In the genomic region with DNA sequence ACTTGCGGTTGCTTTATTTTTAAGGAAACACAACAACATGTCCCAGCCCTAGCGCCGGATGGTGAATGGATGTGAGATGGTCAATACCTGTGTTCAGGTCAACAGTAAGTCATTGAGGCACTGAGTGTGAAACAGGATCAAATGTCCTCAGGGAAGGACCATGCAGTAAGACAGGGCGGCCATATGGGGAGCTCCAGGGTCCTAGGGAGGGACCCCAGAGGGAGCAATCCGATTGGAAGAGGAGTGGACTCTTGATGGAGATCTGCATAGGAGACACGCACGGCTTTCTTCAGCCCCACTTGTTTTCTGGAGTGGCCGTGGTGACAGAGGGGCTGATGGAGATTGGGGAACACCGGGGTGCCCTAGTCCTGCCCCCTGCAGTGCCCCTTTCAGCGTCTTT, we compare ENCODE assay signal across 1 cellular context.
TF ChIP-seq lines count a peak whose summit lies in the region.

No MANE protein-coding gene starts in this region.

TF ChIP-seq in GM23338, 12 proteins besides CTCF, POLR2A, EP300 and RAD21 (continued from another document):
- TF ChIP-seq, protein P1, sequence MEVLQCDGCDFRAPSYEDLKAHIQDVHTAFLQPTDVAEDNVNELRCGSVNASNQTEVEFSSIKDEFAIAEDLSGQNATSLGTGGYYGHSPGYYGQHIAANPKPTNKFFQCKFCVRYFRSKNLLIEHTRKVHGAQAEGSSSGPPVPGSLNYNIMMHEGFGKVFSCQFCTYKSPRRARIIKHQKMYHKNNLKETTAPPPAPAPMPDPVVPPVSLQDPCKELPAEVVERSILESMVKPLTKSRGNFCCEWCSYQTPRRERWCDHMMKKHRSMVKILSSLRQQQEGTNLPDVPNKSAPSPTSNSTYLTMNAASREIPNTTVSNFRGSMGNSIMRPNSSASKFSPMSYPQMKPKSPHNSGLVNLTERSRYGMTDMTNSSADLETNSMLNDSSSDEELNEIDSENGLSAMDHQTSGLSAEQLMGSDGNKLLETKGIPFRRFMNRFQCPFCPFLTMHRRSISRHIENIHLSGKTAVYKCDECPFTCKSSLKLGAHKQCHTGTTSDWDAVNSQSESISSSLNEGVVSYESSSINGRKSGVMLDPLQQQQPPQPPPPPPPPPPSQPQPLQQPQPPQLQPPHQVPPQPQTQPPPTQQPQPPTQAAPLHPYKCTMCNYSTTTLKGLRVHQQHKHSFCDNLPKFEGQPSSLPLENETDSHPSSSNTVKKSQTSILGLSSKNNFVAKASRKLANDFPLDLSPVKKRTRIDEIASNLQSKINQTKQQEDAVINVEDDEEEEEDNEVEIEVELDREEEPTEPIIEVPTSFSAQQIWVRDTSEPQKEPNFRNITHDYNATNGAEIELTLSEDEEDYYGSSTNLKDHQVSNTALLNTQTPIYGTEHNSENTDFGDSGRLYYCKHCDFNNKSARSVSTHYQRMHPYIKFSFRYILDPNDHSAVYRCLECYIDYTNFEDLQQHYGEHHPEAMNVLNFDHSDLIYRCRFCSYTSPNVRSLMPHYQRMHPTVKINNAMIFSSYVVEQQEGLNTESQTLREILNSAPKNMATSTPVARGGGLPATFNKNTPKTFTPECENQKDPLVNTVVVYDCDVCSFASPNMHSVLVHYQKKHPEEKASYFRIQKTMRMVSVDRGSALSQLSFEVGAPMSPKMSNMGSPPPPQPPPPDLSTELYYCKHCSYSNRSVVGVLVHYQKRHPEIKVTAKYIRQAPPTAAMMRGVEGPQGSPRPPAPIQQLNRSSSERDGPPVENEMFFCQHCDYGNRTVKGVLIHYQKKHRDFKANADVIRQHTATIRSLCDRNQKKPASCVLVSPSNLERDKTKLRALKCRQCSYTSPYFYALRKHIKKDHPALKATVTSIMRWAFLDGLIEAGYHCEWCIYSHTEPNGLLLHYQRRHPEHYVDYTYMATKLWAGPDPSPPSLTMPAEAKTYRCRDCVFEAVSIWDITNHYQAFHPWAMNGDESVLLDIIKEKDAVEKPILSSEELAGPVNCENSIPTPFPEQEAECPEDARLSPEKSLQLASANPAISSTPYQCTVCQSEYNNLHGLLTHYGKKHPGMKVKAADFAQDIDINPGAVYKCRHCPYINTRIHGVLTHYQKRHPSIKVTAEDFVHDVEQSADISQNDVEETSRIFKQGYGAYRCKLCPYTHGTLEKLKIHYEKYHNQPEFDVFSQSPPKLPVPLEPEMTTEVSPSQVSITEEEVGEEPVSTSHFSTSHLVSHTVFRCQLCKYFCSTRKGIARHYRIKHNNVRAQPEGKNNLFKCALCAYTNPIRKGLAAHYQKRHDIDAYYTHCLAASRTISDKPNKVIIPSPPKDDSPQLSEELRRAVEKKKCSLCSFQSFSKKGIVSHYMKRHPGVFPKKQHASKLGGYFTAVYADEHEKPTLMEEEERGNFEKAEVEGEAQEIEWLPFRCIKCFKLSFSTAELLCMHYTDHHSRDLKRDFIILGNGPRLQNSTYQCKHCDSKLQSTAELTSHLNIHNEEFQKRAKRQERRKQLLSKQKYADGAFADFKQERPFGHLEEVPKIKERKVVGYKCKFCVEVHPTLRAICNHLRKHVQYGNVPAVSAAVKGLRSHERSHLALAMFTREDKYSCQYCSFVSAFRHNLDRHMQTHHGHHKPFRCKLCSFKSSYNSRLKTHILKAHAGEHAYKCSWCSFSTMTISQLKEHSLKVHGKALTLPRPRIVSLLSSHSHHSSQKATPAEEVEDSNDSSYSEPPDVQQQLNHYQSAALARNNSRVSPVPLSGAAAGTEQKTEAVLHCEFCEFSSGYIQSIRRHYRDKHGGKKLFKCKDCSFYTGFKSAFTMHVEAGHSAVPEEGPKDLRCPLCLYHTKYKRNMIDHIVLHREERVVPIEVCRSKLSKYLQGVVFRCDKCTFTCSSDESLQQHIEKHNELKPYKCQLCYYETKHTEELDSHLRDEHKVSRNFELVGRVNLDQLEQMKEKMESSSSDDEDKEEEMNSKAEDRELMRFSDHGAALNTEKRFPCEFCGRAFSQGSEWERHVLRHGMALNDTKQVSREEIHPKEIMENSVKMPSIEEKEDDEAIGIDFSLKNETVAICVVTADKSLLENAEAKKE (CRISPR knock-in tag; IDR thresholded peaks at IDR 0.05): no peak
- TF ChIP-seq STAT1 (IDR thresholded peaks at IDR 0.05; ENCODE audit: unreplicated experiment): no peak
- TF ChIP-seq POLR2AphosphoS5 (IDR thresholded peaks at IDR 0.05; ENCODE audit: low read depth): no peak
- no peak for TF ChIP-seq EZH2 (IDR thresholded peaks at IDR 0.05; ENCODE audit: low read depth, unreplicated experiment)
- TF ChIP-seq ZNF331 (CRISPR knock-in tag; IDR thresholded peaks at IDR 0.05; ENCODE audit: low read depth): no peak
- TF ChIP-seq NANOG (IDR thresholded peaks at IDR 0.05; ENCODE audit: borderline replicate concordance): no peak
- TF ChIP-seq, protein P2, sequence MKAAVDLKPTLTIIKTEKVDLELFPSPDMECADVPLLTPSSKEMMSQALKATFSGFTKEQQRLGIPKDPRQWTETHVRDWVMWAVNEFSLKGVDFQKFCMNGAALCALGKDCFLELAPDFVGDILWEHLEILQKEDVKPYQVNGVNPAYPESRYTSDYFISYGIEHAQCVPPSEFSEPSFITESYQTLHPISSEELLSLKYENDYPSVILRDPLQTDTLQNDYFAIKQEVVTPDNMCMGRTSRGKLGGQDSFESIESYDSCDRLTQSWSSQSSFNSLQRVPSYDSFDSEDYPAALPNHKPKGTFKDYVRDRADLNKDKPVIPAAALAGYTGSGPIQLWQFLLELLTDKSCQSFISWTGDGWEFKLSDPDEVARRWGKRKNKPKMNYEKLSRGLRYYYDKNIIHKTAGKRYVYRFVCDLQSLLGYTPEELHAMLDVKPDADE (IDR thresholded peaks at IDR 0.05): no peak
- no peak for TF ChIP-seq CREB1 (CRISPR knock-in tag; IDR thresholded peaks at IDR 0.05; ENCODE audit: low read depth)
